In the genomic region with DNA sequence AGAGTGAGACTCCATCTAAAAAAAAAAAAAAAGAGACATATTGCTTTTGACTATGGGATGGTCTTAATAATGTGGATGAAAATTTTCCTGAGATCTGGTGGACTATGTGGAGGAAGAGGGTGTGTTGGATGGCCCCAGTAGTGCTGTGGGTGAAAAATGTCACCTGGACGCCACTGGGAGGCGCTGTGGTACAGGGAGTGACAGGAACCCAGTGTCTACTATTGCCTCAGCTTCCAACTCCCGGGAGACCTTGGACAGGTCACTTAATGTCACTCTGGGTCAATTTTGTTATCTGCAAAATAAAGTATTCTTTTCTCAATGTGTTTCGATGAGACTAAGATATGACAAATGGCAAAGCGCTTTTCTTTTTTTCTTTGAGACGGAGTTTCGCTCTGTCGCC, we compare ENCODE assay signal across 1 cellular context.
TF ChIP-seq lines count a peak whose summit lies in the region.

No MANE protein-coding gene starts in this region.

TF ChIP-seq in H1, 55 proteins besides CTCF, POLR2A, EP300 and RAD21:
- TF ChIP-seq JUND (IDR thresholded peaks at IDR 0.05; ENCODE audit: low read length) = 0 out of 2 replicates have a peak, but pooled peaks have one; percentile 11
- peak; percentile 14; the same call in 1 of the 2 replicates for TF ChIP-seq JUN (IDR thresholded peaks at IDR 0.05; ENCODE audit: low read depth, low read length)
- no peak for TF ChIP-seq BACH1 (IDR thresholded peaks at IDR 0.05; ENCODE audit: low read length)
- TF ChIP-seq KDM1A (IDR thresholded peaks at IDR 0.05; ENCODE audit: borderline replicate concordance, low read length) = peak; percentile 62; the same call in 1 of the 2 replicates
- TF ChIP-seq, protein P1, sequence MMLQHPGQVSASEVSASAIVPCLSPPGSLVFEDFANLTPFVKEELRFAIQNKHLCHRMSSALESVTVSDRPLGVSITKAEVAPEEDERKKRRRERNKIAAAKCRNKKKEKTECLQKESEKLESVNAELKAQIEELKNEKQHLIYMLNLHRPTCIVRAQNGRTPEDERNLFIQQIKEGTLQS (IDR thresholded peaks at IDR 0.05; ENCODE audit: insufficient read depth, low read depth, low read length) = 0 out of 2 replicates have a peak, but pooled peaks have one; percentile 41
- TF ChIP-seq YY1 (IDR thresholded peaks at IDR 0.05; ENCODE audit: low read depth, low read length) = 0 out of 2 replicates have a peak, but pooled peaks have one; percentile 44
- TF ChIP-seq TEAD4 (IDR thresholded peaks at IDR 0.05; ENCODE audit: low read depth, low read length) = 0 out of 2 replicates have a peak, but pooled peaks have one; percentile 27
- peak; percentile 87 for TF ChIP-seq CEBPB (IDR thresholded peaks at IDR 0.05; ENCODE audit: low read depth, low read length)
- TF ChIP-seq TCF12 (IDR thresholded peaks at IDR 0.05; ENCODE audit: low read depth, low read length) = no peak
